ENCODE assay signal across 12 cellular contexts in the genomic region with DNA sequence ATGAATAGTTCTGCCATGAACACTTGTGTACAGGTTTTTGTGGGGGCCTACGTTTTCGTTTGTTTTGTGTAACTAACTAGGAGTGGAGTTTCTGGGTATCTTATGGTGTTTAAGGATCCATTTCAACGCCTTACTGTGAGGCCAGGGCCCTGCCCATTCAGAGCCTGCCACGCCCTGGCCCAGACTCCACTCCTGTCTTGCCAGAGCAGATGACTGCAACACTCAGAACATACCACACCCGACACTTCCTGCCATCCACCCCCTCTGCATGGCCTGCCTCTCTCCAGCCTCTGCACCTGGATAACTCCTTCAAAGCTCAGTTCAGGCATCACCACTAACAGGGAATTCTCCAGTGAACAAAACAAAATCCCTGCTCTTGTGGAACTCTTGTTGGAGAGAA. TPM values are rescaled to one million over a fixed set of nuclear protein-coding genes. Genes with fewer than 3 reads are reported as not detected.
DNase-seq lines count a peak whose midpoint lies in the region; ATAC-seq, FAIRE-seq and TF ChIP-seq lines count a peak whose summit lies in the region.
"Had no signal": no experiment of that assay in that cellular context is flagged by ENCODE, and none has a peak within 500 bp of the region (broad histone marks: within the 10 kb centered on the region; RNA-seq: fewer than 3 reads in every experiment).

No MANE protein-coding gene starts in this region.

- WGBS in prostate gland = 73% methylated on average over 5 of the region's 5 CpGs

- TF ChIP-seq CTCF in chondrocyte (IDR thresholded peaks at IDR 0.05) (no peak), prostate gland (IDR thresholded peaks at IDR 0.05) (no peak)

- no peaks in the 10 kb centered on the region for H3K9me3 ChIP-seq in prostate gland

- intact Hi-C loops in activated CD4-positive, alpha-beta T cell treated with anti-CD3 and anti-CD28 coated beads, Interleukin-2, amount 10 ng/mL, durations not matched to agents 24 days and 14 days (cut with micrococcal nuclease) = no loop called here
- intact Hi-C loops in left colon (cut with DNase I, micrococcal nuclease) (no loop called here), prostate gland (cut with DNase I) (no loop called here)

- H3K27ac ChIP-seq in prostate gland = no peak overlapping the region

- no peaks in the 10 kb centered on the region for H3K4me1 ChIP-seq in prostate gland (replicated peaks)

- no peak overlapping the region for H3K4me3 ChIP-seq in prostate gland

- DNase-seq in GM12891 (ENCODE audit: insufficient read length, low spot score) = no peak
- DNase-seq in activated CD4-positive, alpha-beta T cell treated with anti-CD3 and anti-CD28 coated beads, Interleukin-2, amount 10 ng/mL, durations not matched to agents 24 days and 14 days = peak; percentile 80
- DNase-seq in left colon = peak; percentile 39 to 48
- no peak for DNase-seq in chondrocyte (ENCODE audit: low spot score)
- no peak for DNase-seq in T1000 (lab: John Stamatoyannopoulos, UW)
- no peak for DNase-seq in NCI-H82 (lab: John Stamatoyannopoulos, UW)
- DNase-seq in prostate gland (ENCODE audit: low spot score) = no peak
- DNase-seq: effector CD8-positive, alpha-beta T cell; EL; NCI-H2029 had no signal

- peak; percentile 93 for FAIRE-seq in GM12891 (lab: Jason Lieb, UNC)

- H3K27me3 Mint-ChIP-seq in activated CD4-positive, alpha-beta T cell treated with anti-CD3 and anti-CD28 coated beads, Interleukin-2, amount 10 ng/mL, durations not matched to agents 24 days and 14 days = no peaks in the 10 kb centered on the region
- H3K27me3 Mint-ChIP-seq in chondrocyte (ENCODE audit: low read depth) = peaks cover 2% of the 10 kb centered on the region

- peaks cover 51% of the 10 kb centered on the region for H3K4me1 Mint-ChIP-seq in activated CD4-positive, alpha-beta T cell treated with anti-CD3 and anti-CD28 coated beads, Interleukin-2, amount 10 ng/mL, durations not matched to agents 24 days and 14 days
- H3K4me1 Mint-ChIP-seq in chondrocyte (ENCODE audit: low read depth) = peaks cover 12% of the 10 kb centered on the region

- no peaks in the 10 kb centered on the region for H3K27me3 ChIP-seq in prostate gland (replicated peaks; ENCODE audit: insufficient read depth)

- no peaks in the 10 kb centered on the region for H3K36me3 ChIP-seq in prostate gland

- ATAC-seq in HG02943 (IDR thresholded peaks at IDR 0.05; ENCODE audit: low read depth, unreplicated experiment) = peak; percentile 53
- ATAC-seq in left colon = peak; percentile 74
- ATAC-seq: WTC11 had no signal

- peak overlapping the region; percentile 79 for H3K27ac Mint-ChIP-seq in activated CD4-positive, alpha-beta T cell treated with anti-CD3 and anti-CD28 coated beads, Interleukin-2, amount 10 ng/mL, durations not matched to agents 24 days and 14 days
- no peak overlapping the region for H3K27ac Mint-ChIP-seq in chondrocyte (ENCODE audit: unreplicated experiment)
- H3K27ac Mint-ChIP-seq: WTC11 had no signal

- TF ChIP-seq POLR2A in GM12891 (IDR thresholded peaks at IDR 0.05; ENCODE audit: low read depth, low read length) = no peak
- no peak for TF ChIP-seq POLR2A in prostate gland (IDR thresholded peaks at IDR 0.05)

- H3K9me3 Mint-ChIP-seq in activated CD4-positive, alpha-beta T cell treated with anti-CD3 and anti-CD28 coated beads, Interleukin-2, amount 10 ng/mL, durations not matched to agents 24 days and 14 days = peaks cover 19% of the 10 kb centered on the region
- peaks cover 7% of the 10 kb centered on the region for H3K9me3 Mint-ChIP-seq in chondrocyte (ENCODE audit: low read depth)

- H3K36me3 Mint-ChIP-seq in activated CD4-positive, alpha-beta T cell treated with anti-CD3 and anti-CD28 coated beads, Interleukin-2, amount 10 ng/mL, durations not matched to agents 24 days and 14 days (ENCODE audit: low read depth) = peaks cover 4% of the 10 kb centered on the region
- H3K36me3 Mint-ChIP-seq in chondrocyte (ENCODE audit: low read depth) = peaks cover 1% of the 10 kb centered on the region

- peak overlapping the region; percentile 36 for H3K4me3 Mint-ChIP-seq in activated CD4-positive, alpha-beta T cell treated with anti-CD3 and anti-CD28 coated beads, Interleukin-2, amount 10 ng/mL, durations not matched to agents 24 days and 14 days
- H3K4me3 Mint-ChIP-seq in chondrocyte (ENCODE audit: unreplicated experiment) = no peak overlapping the region
- H3K4me3 Mint-ChIP-seq: WTC11 had no signal

TF ChIP-seq in GM12891, 5 proteins besides CTCF, POLR2A, EP300 and RAD21:
- no peak for TF ChIP-seq SPI1 (IDR thresholded peaks at IDR 0.05; ENCODE audit: low read depth, low read length)
- no peak for TF ChIP-seq TAF1 (IDR thresholded peaks at IDR 0.05; ENCODE audit: low read depth, low read length)
- no peak for TF ChIP-seq PAX5 (IDR thresholded peaks at IDR 0.05; ENCODE audit: insufficient read depth, low read length, severe bottlenecking)
- no peak for TF ChIP-seq POLR2AphosphoS5 (IDR thresholded peaks at IDR 0.05; ENCODE audit: low read depth, low read length)
- TF ChIP-seq POU2F2 (IDR thresholded peaks at IDR 0.05; ENCODE audit: low read depth, low read length) = no peak
TF ChIP-seq in GM12891: peak in this region for 0.

RNA-seq across cellular contexts. Expression of a gene that starts 43.2 kb away (rescaled TPM):
- polyA plus RNA-seq in GM12891 (2012; ENCODE audit: low read depth, missing spikeins) = 8.9 TPM
- total RNA-seq in activated CD4-positive, alpha-beta T cell treated with anti-CD3 and anti-CD28 coated beads, Interleukin-2, amount 10 ng/mL, durations not matched to agents 24 days and 14 days = 113 and 117 TPM in 2 replicates
- 1 to 10 TPM; 5.7 to 6.4 TPM for total RNA-seq in left colon
- total RNA-seq in chondrocyte = not detected in 3 replicates
- 100 to 1,000 TPM in 1 of 2 donors, 10 to 100 TPM in 1; 87.0 to 140 TPM for total RNA-seq in prostate gland

Comparison
In these comparisons a context has a peak if more than half of its experiments do, and no peak if none do; other contexts are left out.
1. DNase-seq: peak in activated CD4-positive, alpha-beta T cell treated with anti-CD3 and anti-CD28 coated beads, Interleukin-2, amount 10 ng/mL, durations not matched to agents 24 days and 14 days (single experiment) and left colon (2 of 2); none in GM12891 (single experiment), chondrocyte (single experiment), T1000 (single experiment), NCI-H82 (single experiment) and prostate gland (single experiment).
2. RNA of a gene that starts 43.2 kb away (total RNA-seq): 87.0 to 140 TPM in prostate gland and 113 to 117 TPM in activated CD4-positive, alpha-beta T cell treated with anti-CD3 and anti-CD28 coated beads, Interleukin-2, amount 10 ng/mL, durations not matched to agents 24 days and 14 days; 5.7 to 6.4 TPM in left colon and not detected in chondrocyte; every median in the first group is over 10 times any median in the second.